ENCODE assay signal across 18 cellular contexts in the genomic region with DNA sequence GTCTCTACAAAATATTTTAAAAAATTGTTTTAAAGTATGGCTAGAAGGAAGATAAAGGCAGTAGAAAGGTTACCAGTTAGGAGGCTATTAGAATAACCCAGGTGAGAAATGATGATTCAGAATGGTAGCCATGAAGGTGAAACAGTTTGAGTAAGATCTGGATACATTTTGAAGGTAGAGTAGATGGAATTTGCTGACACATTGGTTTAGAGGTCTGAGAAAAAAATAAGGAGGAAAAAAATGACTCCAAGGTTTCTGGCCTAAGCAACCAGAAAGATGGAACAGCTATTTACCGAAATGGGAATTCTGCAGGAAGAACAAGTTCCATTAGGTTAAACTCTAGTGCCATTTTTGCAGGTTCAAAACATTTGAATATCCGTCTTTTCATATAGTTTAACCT.
DNase-seq lines count a peak whose midpoint lies in the region; ATAC-seq and TF ChIP-seq lines count a peak whose summit lies in the region.
"Had no signal": no experiment of that assay in that cellular context is flagged by ENCODE, and none has a peak within 500 bp of the region (broad histone marks: within the 10 kb centered on the region; RNA-seq: fewer than 3 reads in every experiment).

No MANE protein-coding gene starts in this region.

- no peaks in the 10 kb centered on the region for H3K36me3 ChIP-seq in CD4-positive, alpha-beta memory T cell (ENCODE audit: insufficient read depth, low read length)

- CTCF ChIA-PET in activated CD8-positive, alpha-beta memory T cell treated with anti-CD3 and anti-CD28 coated beads, Interleukin-2, amount 10 ng/mL, durations not matched to agents 7 days and 5 days (lab: Charles Lee) = interaction anchor here (1.8 to 4.8 kb wide), 2 partner anchors 16 to 66 kb away, joined by 6 to 26 read pairs; no protein-coding TSS in a partner anchor
- CTCF ChIA-PET in CD4-positive, alpha-beta memory T cell (lab: Charles Lee; ENCODE audit: partially characterized antibody) = no interaction called here
- CTCF ChIA-PET in activated CD4-positive, alpha-beta memory T cell treated with anti-CD3 and anti-CD28 coated beads, Interleukin-2, amount 10 ng/mL, durations not matched to agents 7 days and 5 days (lab: Charles Lee) = no interaction called here

- peaks cover 95% of the 10 kb centered on the region for H3K4me1 Mint-ChIP-seq in activated CD8-positive, alpha-beta memory T cell treated with anti-CD3 and anti-CD28 coated beads, Interleukin-2, amount 10 ng/mL, durations not matched to agents 7 days and 5 days
- peaks cover 64 to 95% (median 80%) of the 10 kb centered on the region in 4 donors for H3K4me1 Mint-ChIP-seq in CD4-positive, alpha-beta memory T cell
- H3K4me1 Mint-ChIP-seq in activated CD4-positive, alpha-beta memory T cell treated with anti-CD3 and anti-CD28 coated beads, Interleukin-2, amount 10 ng/mL, durations not matched to agents 7 days and 5 days = peaks cover 95% of the 10 kb centered on the region
- peaks cover 45 to 64% of the 10 kb centered on the region in 2 donors for H3K4me1 Mint-ChIP-seq in effector memory CD8-positive, alpha-beta T cell (ENCODE audit: low read depth in 2 of 2)
- peaks cover 8% of the 10 kb centered on the region for H3K4me1 Mint-ChIP-seq in chondrocyte (ENCODE audit: low read depth)

- POLR2A ChIA-PET in CD4-positive, alpha-beta memory T cell (lab: Charles Lee; ENCODE audit: partially characterized antibody) = interaction anchor here (1.8 kb wide), 1 partner anchor 15 kb away, joined by 6 read pairs; no protein-coding TSS in a partner anchor
- POLR2A ChIA-PET in activated CD4-positive, alpha-beta memory T cell treated with anti-CD3 and anti-CD28 coated beads, Interleukin-2, amount 10 ng/mL, durations not matched to agents 7 days and 5 days (lab: Charles Lee) = interaction anchor here (2.5 to 8.7 kb wide), 6 partner anchors 19 to 172 kb away, joined by 14 to 198 read pairs (median 108); partner anchors contain the start of gene TAB2

- H3K9me3 Mint-ChIP-seq in activated CD8-positive, alpha-beta memory T cell treated with anti-CD3 and anti-CD28 coated beads, Interleukin-2, amount 10 ng/mL, durations not matched to agents 7 days and 5 days (ENCODE audit: low read depth) = peaks cover 3% of the 10 kb centered on the region
- peaks cover 0 to 21% (median 7%) of the 10 kb centered on the region in 8 donors for H3K9me3 Mint-ChIP-seq in CD4-positive, alpha-beta memory T cell
- H3K9me3 Mint-ChIP-seq in activated CD4-positive, alpha-beta memory T cell treated with anti-CD3 and anti-CD28 coated beads, Interleukin-2, amount 10 ng/mL, durations not matched to agents 7 days and 5 days = peaks cover 16% of the 10 kb centered on the region
- peaks cover 2 to 5% of the 10 kb centered on the region in 2 donors for H3K9me3 Mint-ChIP-seq in effector memory CD8-positive, alpha-beta T cell
- no peaks in the 10 kb centered on the region for H3K9me3 Mint-ChIP-seq in chondrocyte (ENCODE audit: low read depth)

- TF ChIP-seq CTCF in chondrocyte (IDR thresholded peaks at IDR 0.05) = no peak

- H3K9me3 ChIP-seq in CD4-positive, alpha-beta memory T cell (ENCODE audit: control insufficient read depth in 1 of 2, low read length in 2 of 2) = no peaks in the 10 kb centered on the region
- H3K9me3 ChIP-seq: Caco-2 had no signal

- no peaks in the 10 kb centered on the region for H3K27me3 Mint-ChIP-seq in activated CD8-positive, alpha-beta memory T cell treated with anti-CD3 and anti-CD28 coated beads, Interleukin-2, amount 10 ng/mL, durations not matched to agents 7 days and 5 days
- H3K27me3 Mint-ChIP-seq in CD4-positive, alpha-beta memory T cell = no peaks in the 10 kb centered on the region
- H3K27me3 Mint-ChIP-seq in activated CD4-positive, alpha-beta memory T cell treated with anti-CD3 and anti-CD28 coated beads, Interleukin-2, amount 10 ng/mL, durations not matched to agents 7 days and 5 days = no peaks in the 10 kb centered on the region
- no peaks in the 10 kb centered on the region for H3K27me3 Mint-ChIP-seq in effector memory CD8-positive, alpha-beta T cell
- peaks cover 3% of the 10 kb centered on the region for H3K27me3 Mint-ChIP-seq in chondrocyte (ENCODE audit: low read depth)

- no peaks in the 10 kb centered on the region for H3K27me3 ChIP-seq in CD4-positive, alpha-beta memory T cell (ENCODE audit: insufficient read depth, low read length)

- H3K4me1 ChIP-seq in CD4-positive, alpha-beta memory T cell (ENCODE audit: insufficient read depth, low read length) = peaks cover 83% of the 10 kb centered on the region
- H3K4me1 ChIP-seq: Caco-2 had no signal

- H3K36me3 Mint-ChIP-seq in activated CD8-positive, alpha-beta memory T cell treated with anti-CD3 and anti-CD28 coated beads, Interleukin-2, amount 10 ng/mL, durations not matched to agents 7 days and 5 days = peaks cover 64% of the 10 kb centered on the region
- H3K36me3 Mint-ChIP-seq in CD4-positive, alpha-beta memory T cell = peaks cover 41 to 44% of the 10 kb centered on the region in 2 donors
- peaks cover 82% of the 10 kb centered on the region for H3K36me3 Mint-ChIP-seq in activated CD4-positive, alpha-beta memory T cell treated with anti-CD3 and anti-CD28 coated beads, Interleukin-2, amount 10 ng/mL, durations not matched to agents 7 days and 5 days (ENCODE audit: low read depth)
- no peaks in the 10 kb centered on the region for H3K36me3 Mint-ChIP-seq in effector memory CD8-positive, alpha-beta T cell (ENCODE audit: insufficient read depth)
- no peaks in the 10 kb centered on the region for H3K36me3 Mint-ChIP-seq in chondrocyte (ENCODE audit: low read depth)

- H3K4me3 ChIP-seq in CD4-positive, alpha-beta memory T cell (ENCODE audit: low read length in 2 of 2) = no peak overlapping the region

- intact Hi-C loops in CD4-positive, alpha-beta memory T cell (cut with micrococcal nuclease) = loop anchor here (5.0 kb wide), 1 partner anchor 168 kb away; the partner anchor contains the start of gene TAB2

- peak overlapping the region; percentile 94 for H3K27ac Mint-ChIP-seq in activated CD8-positive, alpha-beta memory T cell treated with anti-CD3 and anti-CD28 coated beads, Interleukin-2, amount 10 ng/mL, durations not matched to agents 7 days and 5 days
- H3K27ac Mint-ChIP-seq in CD4-positive, alpha-beta memory T cell = peak overlapping the region; percentile 87 to 98 (median 96)
- peak overlapping the region; percentile 91 for H3K27ac Mint-ChIP-seq in activated CD4-positive, alpha-beta memory T cell treated with anti-CD3 and anti-CD28 coated beads, Interleukin-2, amount 10 ng/mL, durations not matched to agents 7 days and 5 days
- peak overlapping the region; percentile 76 to 90 for H3K27ac Mint-ChIP-seq in effector memory CD8-positive, alpha-beta T cell
- no peak overlapping the region for H3K27ac Mint-ChIP-seq in chondrocyte (ENCODE audit: unreplicated experiment)

- peak overlapping the region; percentile 6 for H3K4me3 Mint-ChIP-seq in activated CD8-positive, alpha-beta memory T cell treated with anti-CD3 and anti-CD28 coated beads, Interleukin-2, amount 10 ng/mL, durations not matched to agents 7 days and 5 days
- peak overlapping the region in 1 of 8 donors; percentile 9 for H3K4me3 Mint-ChIP-seq in CD4-positive, alpha-beta memory T cell
- no peak overlapping the region for H3K4me3 Mint-ChIP-seq in activated CD4-positive, alpha-beta memory T cell treated with anti-CD3 and anti-CD28 coated beads, Interleukin-2, amount 10 ng/mL, durations not matched to agents 7 days and 5 days
- H3K4me3 Mint-ChIP-seq in effector memory CD8-positive, alpha-beta T cell = no peak overlapping the region
- no peak overlapping the region for H3K4me3 Mint-ChIP-seq in chondrocyte (ENCODE audit: unreplicated experiment)

- no peak for DNase-seq in activated CD8-positive, alpha-beta memory T cell treated with anti-CD3 and anti-CD28 coated beads, Interleukin-2, amount 10 ng/mL, durations not matched to agents 7 days and 5 days
- DNase-seq in activated CD8-positive, alpha-beta memory T cell treated with anti-CD3 and anti-CD28 coated beads for 24 hours = no peak
- no peak for DNase-seq in CD4-positive, alpha-beta memory T cell
- no peak for DNase-seq in activated CD4-positive, alpha-beta memory T cell treated with anti-CD3 and anti-CD28 coated beads, Interleukin-2, amount 10 ng/mL, durations not matched to agents 7 days and 5 days
- no peak for DNase-seq in effector memory CD8-positive, alpha-beta T cell
- no peak for DNase-seq in chondrocyte (ENCODE audit: low spot score)
- DNase-seq: Caco-2, DMS153, GOT3, KG1, NCI-H1417 treated with DMSO at 0.1 percent for 48 hours, NCI-H2029 treated with DMSO at 0.1 percent for 48 hours, NCI-H2171 treated with DMSO at 0.1 percent for 48 hours, NCI-H510A, NCI-H774 had no signal

- H3K27ac ChIP-seq in CD4-positive, alpha-beta memory T cell (ENCODE audit: low read depth, low read length) = peak overlapping the region; percentile 0
- H3K27ac ChIP-seq: C4-2B, RWPE1 had no signal

- no peak for ATAC-seq in activated CD8-positive, alpha-beta memory T cell treated with anti-CD3 and anti-CD28 coated beads, Interleukin-2, amount 10 ng/mL, durations not matched to agents 7 days and 5 days
- no peak for ATAC-seq in effector memory CD8-positive, alpha-beta T cell (replicated peaks)
- ATAC-seq in HG02763 (IDR thresholded peaks at IDR 0.05; ENCODE audit: unreplicated experiment) = no peak
